Comparison of ENCODE assay signal across 8 cellular contexts in genomic region chr3:126261037-126261436, GRCh38.
DNase-seq lines count a peak whose midpoint lies in the region; ATAC-seq, FAIRE-seq and TF ChIP-seq lines count a peak whose summit lies in the region.

No MANE protein-coding gene starts in this region.

- H3K4me1 ChIP-seq in IMR-90 (ENCODE audit: control insufficient read depth, insufficient read depth, low read length) (peaks cover 6% of the 10 kb centered on the region; the same call in 1 of the 2 replicates), K562 (replicated peaks in 1 of 2; ENCODE audit: control insufficient read depth in 2 of 2, insufficient read depth in 2 of 2, low read length in 2 of 2) (peaks cover 4 to 5% of the 10 kb centered on the region in 2 experiments; a peak in 3 of 5 replicates), left lung (peaks cover 0 to 9% of the 10 kb centered on the region in 2 donors)

- H4K20me1 ChIP-seq in IMR-90 (ENCODE audit: insufficient read depth, low read length): no peaks in the 10 kb centered on the region
- no peaks in the 10 kb centered on the region for H4K20me1 ChIP-seq in K562 (replicated peaks; ENCODE audit: control insufficient read depth, insufficient read depth, low read length)

- H2AK5ac ChIP-seq in IMR-90 (ENCODE audit: low read depth, low read length): 0 out of 2 replicates have a peak overlapping the region, but pooled peaks have one; percentile 85

- H3K9ac ChIP-seq in IMR-90 (ENCODE audit: low read depth, low read length): peak overlapping the region; percentile 33
- no peak overlapping the region for H3K9ac ChIP-seq in K562 (ENCODE audit: insufficient read depth in 1 of 2, low read depth in 2 of 2, low read length in 2 of 2)

- H3K4me3 ChIP-seq in AG04449 (ENCODE audit: low read depth, low read length): no peak overlapping the region
- no peak overlapping the region for H3K4me3 ChIP-seq in IMR-90 (ENCODE audit: insufficient read depth, low read depth, low read length)
- no peak overlapping the region for H3K4me3 ChIP-seq in K562
- no peak overlapping the region for H3K4me3 ChIP-seq in left lung

- peaks cover 8 to 15% of the 10 kb centered on the region in 2 donors for H3K4me1 Mint-ChIP-seq in natural killer cell
- peaks cover 0 to 4% (median 0%) of the 10 kb centered on the region in 4 donors for H3K4me1 Mint-ChIP-seq in naive thymus-derived CD8-positive, alpha-beta T cell

- peak overlapping the region; percentile 80 for H2AFZ ChIP-seq in IMR-90 (replicated peaks; ENCODE audit: low read length, poor library complexity)
- peak overlapping the region; percentile 33; the same call in 1 of the 2 replicates for H2AFZ ChIP-seq in K562 (ENCODE audit: low read depth, low read length)

- H2BK5ac ChIP-seq in IMR-90 (ENCODE audit: low read depth, low read length, poor library complexity, severe bottlenecking): peak overlapping the region; percentile 44

- H4K5ac ChIP-seq in IMR-90 (ENCODE audit: low read depth, low read length): peak overlapping the region; percentile 71; the same call in 1 of the 2 replicates

- H3K4ac ChIP-seq in IMR-90 (ENCODE audit: low read depth, low read length): peak overlapping the region; percentile 85

- peak; percentile 47; the same call in 1 of the 2 replicates for TF ChIP-seq EP300 in K562 (IDR thresholded peaks at IDR 0.05; ENCODE audit: low read length)

- TF ChIP-seq CTCF in AG04449 (IDR thresholded peaks at IDR 0.05; ENCODE audit: insufficient read depth, low read length, missing control alignments) (no peak), IMR-90 (conservative IDR thresholded peaks at IDR 0.05; ENCODE audit: low read depth, low read length) (0 out of 2 replicates have a peak, but pooled peaks have one; percentile 5), K562 (IDR thresholded peaks at IDR 0.05 in 2 of 3, conservative IDR thresholded peaks at IDR 0.05 in 1 of 3; ENCODE audit: insufficient read depth in 2 of 3, low read depth in 1 of 3, low read length in 3 of 3) (0 out of 6 replicates have a peak, but pooled peaks of 1 of the 3 experiments have one; percentile 1), left lung (IDR thresholded peaks at IDR 0.05) (no peak), natural killer cell (IDR thresholded peaks at IDR 0.05) (no peak)

- no peak overlapping the region for H3K4me2 ChIP-seq in IMR-90 (ENCODE audit: low read depth, low read length)
- H3K4me2 ChIP-seq in K562 (ENCODE audit: insufficient read depth, low read length): no peak overlapping the region

- H2BK15ac ChIP-seq in IMR-90 (ENCODE audit: low read depth, low read length): peak overlapping the region; percentile 93; the same call in 2 of the 3 replicates

- H3K27ac ChIP-seq in IMR-90 (ENCODE audit: insufficient read depth, low read length): peak overlapping the region; percentile 67; the same call in 1 of the 2 replicates
- no peak overlapping the region for H3K27ac ChIP-seq in K562 (ENCODE audit: extremely low read depth, low read depth, low read length)
- H3K27ac ChIP-seq in left lung: peak overlapping the region in 1 of 2 donors; percentile 37

- H3K27ac Mint-ChIP-seq in natural killer cell: no peak overlapping the region
- peak overlapping the region in 1 of 10 donors; percentile 73 for H3K27ac Mint-ChIP-seq in naive thymus-derived CD8-positive, alpha-beta T cell

- in situ Hi-C loops in IMR-90 (cut with MboI; ENCODE audit: low sequenced_read_pairs) (no loop called here), K562 (cut with MboI) (no loop called here)

- TF ChIP-seq POLR2A in IMR-90 (IDR thresholded peaks at IDR 0.05; ENCODE audit: low read depth, low read length) (no peak), K562 (conservative IDR thresholded peaks at IDR 0.05) (no peak)

- H3K36me3 Mint-ChIP-seq in natural killer cell: no peaks in the 10 kb centered on the region
- H3K36me3 Mint-ChIP-seq in naive thymus-derived CD8-positive, alpha-beta T cell: no peaks in the 10 kb centered on the region

- H2AK9ac ChIP-seq in IMR-90 (replicated peaks; ENCODE audit: low read depth, low read length, poor library complexity): peak overlapping the region; percentile 28

- WGBS in IMR-90 (ENCODE audit: extremely low coverage in 2 of 2, insufficient read length in 1 of 2), 2 experiments: no CpG with 5 or more reads among the region's 6 CpGs
- 9% methylated on average over 4 of the region's 6 CpGs for WGBS in K562 (ENCODE audit: insufficient coverage, low coverage, missing lambda C conversion rate)

- peak overlapping the region; percentile 95 for H2BK20ac ChIP-seq in IMR-90 (ENCODE audit: low read depth, low read length)

- no peaks in the 10 kb centered on the region for H3K9me3 Mint-ChIP-seq in natural killer cell
- no peaks in the 10 kb centered on the region for H3K9me3 Mint-ChIP-seq in naive thymus-derived CD8-positive, alpha-beta T cell

- H3K27me3 Mint-ChIP-seq in natural killer cell (ENCODE audit: low read depth in 2 of 2): peaks cover 0 to 5% of the 10 kb centered on the region in 2 donors
- peaks cover 4 to 63% (median 27%) of the 10 kb centered on the region in 5 donors for H3K27me3 Mint-ChIP-seq in naive thymus-derived CD8-positive, alpha-beta T cell

- 0 out of 2 replicates have a peak overlapping the region, but pooled peaks have one; percentile 13 for H3K56ac ChIP-seq in IMR-90 (ENCODE audit: extremely low read depth, insufficient read depth, low read length)

- H4K91ac ChIP-seq in IMR-90 (ENCODE audit: insufficient read depth, low read depth, low read length): peak overlapping the region; percentile 97

- DNase-seq in AG04449 (ENCODE audit: low read depth, low spot score): peak; percentile 31
- DNase-seq in IMR-90: peak; percentile 61
- peak in 3 of 4 experiments; percentile 15 for DNase-seq in K562 (ENCODE audit: extremely low read depth in 1 of 4, low spot score in 3 of 4)
- peak in 1 of 2 donors; percentile 59 for DNase-seq in left lung
- no peak for DNase-seq in stimulated activated CD4-positive, alpha-beta T cell treated with anti-CD3 and anti-CD28 coated beads, Interleukin-12 subunit alpha, Interleukin-12 subunit beta, amount 100 ng/mL, for 4 hours
- no peak for DNase-seq in natural killer cell
- no peak for DNase-seq in naive thymus-derived CD8-positive, alpha-beta T cell

- intact Hi-C loops in IMR-90 (cut with micrococcal nuclease) (no loop called here), K562 (cut with micrococcal nuclease) (loop anchor here (2.0 kb wide), 1 partner anchor 96 kb away; the partner anchor contains the start of gene KLF15), left lung (cut with DNase I) (no loop called here), natural killer cell (cut with micrococcal nuclease) (no loop called here)

- CTCF ChIA-PET in AG04449 (lab: Yijun Ruan, JAX) (interaction anchor here (0.9 to 1.5 kb wide), 5 partner anchors 9 to 128 kb away, joined by 3 to 9 read pairs (median 4); no protein-coding TSS in a partner anchor), IMR-90 (lab: Yijun Ruan, JAX) (interaction anchor here (0.5 to 0.7 kb wide), 2 partner anchors 84 to 122 kb away, joined by 3 read pairs; no protein-coding TSS in a partner anchor), K562 (lab: Yijun Ruan, JAX; ENCODE audit: low intra/inter-chr PET ratio) (no interaction called here)

- no peaks in the 10 kb centered on the region; the same call in 1 of the 2 replicates for H3K27me3 ChIP-seq in IMR-90 (ENCODE audit: control insufficient read depth, insufficient read depth, low read length)
- H3K27me3 ChIP-seq in K562 (ENCODE audit: control insufficient read depth in 2 of 2, insufficient read depth in 2 of 2, low read length in 2 of 2): peaks cover 0 to 33% of the 10 kb centered on the region in 2 experiments; a peak in 2 of 5 replicates
- H3K27me3 ChIP-seq in left lung: peaks cover 0 to 8% of the 10 kb centered on the region in 2 donors

- H3K36me3 ChIP-seq in IMR-90 (ENCODE audit: control insufficient read depth, insufficient read depth, low read length) (no peaks in the 10 kb centered on the region), K562 (ENCODE audit: control insufficient read depth, insufficient read depth, low read length) (no peaks in the 10 kb centered on the region), left lung (no peaks in the 10 kb centered on the region)

- peak overlapping the region; percentile 90 for H3K23ac ChIP-seq in IMR-90 (ENCODE audit: low read depth, low read length)

- H3K4me3 Mint-ChIP-seq in natural killer cell: no peak overlapping the region
- H3K4me3 Mint-ChIP-seq in naive thymus-derived CD8-positive, alpha-beta T cell: no peak overlapping the region

- peak overlapping the region; percentile 79; the same call in 1 of the 2 replicates for H3K14ac ChIP-seq in IMR-90 (replicated peaks; ENCODE audit: low read depth, low read length)

- peak overlapping the region; percentile 93 for H2BK120ac ChIP-seq in IMR-90 (ENCODE audit: low read depth, low read length)

- no peak for FAIRE-seq in K562 (lab: Jason Lieb, UNC)

- H4K8ac ChIP-seq in IMR-90 (ENCODE audit: low read depth in 2 of 2, low read length in 2 of 2): peak overlapping the region; percentile 80 to 88

- POLR2A ChIA-PET in AG04449 (lab: Yijun Ruan, JAX): no interaction called here
- POLR2A ChIA-PET in IMR-90 (lab: Charles Lee; ENCODE audit: unreplicated experiment): no interaction called here
- POLR2A ChIA-PET in K562 (lab: Yijun Ruan, JAX): no interaction called here
- POLR2A ChIA-PET in naive thymus-derived CD8-positive, alpha-beta T cell (lab: Charles Lee): no interaction called here

- dilution Hi-C loops in IMR-90 (cut with HindIII; ENCODE audit: low sequenced_read_pairs, unreplicated experiment): no loop called here

- H3K79me2 ChIP-seq in K562 (ENCODE audit: control insufficient read depth, insufficient read depth, low read length): no peaks in the 10 kb centered on the region

- TF ChIP-seq RAD21 in IMR-90 (IDR thresholded peaks at IDR 0.05; ENCODE audit: low read length) (no peak), K562 (CRISPR knock-in tag; conservative IDR thresholded peaks at IDR 0.05 in 1 of 2, IDR thresholded peaks at IDR 0.05 in 1 of 2) (peak; percentile 17 to 18; a peak in 2 of 4 replicates)

- peak overlapping the region; percentile 35; the same call in 1 of the 2 replicates for H3K18ac ChIP-seq in IMR-90 (ENCODE audit: low read depth, low read length)

- H3K79me1 ChIP-seq in IMR-90 (ENCODE audit: low read depth in 1 of 2, low read length in 2 of 2): no peaks in the 10 kb centered on the region

- H3K9me3 ChIP-seq in IMR-90 (ENCODE audit: control insufficient read depth, insufficient read depth, low read length) (peaks cover 4% of the 10 kb centered on the region), K562 (replicated peaks; ENCODE audit: control insufficient read depth, insufficient read depth, low read depth, low read length) (no peaks in the 10 kb centered on the region), left lung (no peaks in the 10 kb centered on the region)

- 0 out of 2 replicates have a peak, but pooled peaks cover 3% of the 10 kb centered on the region for H3K9me1 ChIP-seq in IMR-90 (ENCODE audit: insufficient read depth, low read length)
- no peaks in the 10 kb centered on the region for H3K9me1 ChIP-seq in K562 (ENCODE audit: control insufficient read depth, insufficient read depth, low read length)

- peak; percentile 64 for ATAC-seq in IMR-90 (ENCODE audit: low read depth)
- ATAC-seq in K562: peak; percentile 74
- peak; percentile 77 for ATAC-seq in left lung
- ATAC-seq in GM21515 (IDR thresholded peaks at IDR 0.05; ENCODE audit: unreplicated experiment): no peak
- no peak for ATAC-seq in natural killer cell
- ATAC-seq in naive thymus-derived CD8-positive, alpha-beta T cell: no peak

- no TSS peak for BruUV-seq in IMR-90 (replicated peaks; lab: Mats Ljungman, UMichigan)
- BruUV-seq in K562 (replicated peaks; lab: Mats Ljungman, UMichigan): no TSS peak

Comparison
In these comparisons a context has a peak if more than half of its experiments do, and no peak if none do; other contexts are left out.
1. DNase-seq: peak in AG04449 (single experiment), IMR-90 (single experiment) and K562 (3 of 4); none in stimulated activated CD4-positive, alpha-beta T cell treated with anti-CD3 and anti-CD28 coated beads, Interleukin-12 subunit alpha, Interleukin-12 subunit beta, amount 100 ng/mL, for 4 hours (single experiment), natural killer cell (single experiment) and naive thymus-derived CD8-positive, alpha-beta T cell (0 of 10).
2. ATAC-seq: peak in IMR-90 (single experiment), K562 (single experiment) and left lung (single experiment); none in GM21515 (single experiment), natural killer cell (0 of 3) and naive thymus-derived CD8-positive, alpha-beta T cell (0 of 2).